In genomic region chr12:55385911-55386310, GRCh38 we compare ENCODE assay signal across 27 cellular contexts. TPM values are rescaled to one million over a fixed set of nuclear protein-coding genes. Genes with fewer than 3 reads are reported as not detected.
DNase-seq lines count a peak whose midpoint lies in the region; ATAC-seq, FAIRE-seq and TF ChIP-seq lines count a peak whose summit lies in the region.
"Had no signal": no experiment of that assay in that cellular context is flagged by ENCODE, and none has a peak within 500 bp of the region (broad histone marks: within the 10 kb centered on the region; RNA-seq: fewer than 3 reads in every experiment).

No MANE protein-coding gene starts in this region.

- H3K79me2 ChIP-seq in H1 (ENCODE audit: control insufficient read depth in 1 of 2, insufficient read depth in 2 of 2, low read length in 2 of 2) = no peaks in the 10 kb centered on the region

- no peak overlapping the region for H3K4ac ChIP-seq in H1 (replicated peaks; ENCODE audit: insufficient read length, low read depth, low read length)

- no peaks in the 10 kb centered on the region for H3K36me3 Mint-ChIP-seq in T-helper 17 cell (ENCODE audit: low read depth)
- H3K36me3 Mint-ChIP-seq: CD14-positive monocyte; CD8-positive, alpha-beta memory T cell had no signal

- H2BK5ac ChIP-seq in H1 (ENCODE audit: low read depth, low read length) = no peak overlapping the region

- H3K18ac ChIP-seq in H1 (ENCODE audit: extremely low read depth, low read length) = no peak overlapping the region

- H3K9ac ChIP-seq in H1 (replicated peaks in 1 of 4; ENCODE audit: extremely low read depth in 1 of 4, low read depth in 3 of 4, low read length in 3 of 4) = no peak overlapping the region
- H3K9ac ChIP-seq: KMS-11, SK-N-SH had no signal

- H4K8ac ChIP-seq in H1 (ENCODE audit: extremely low read depth, insufficient read depth, low read length) = no peak overlapping the region

- peak overlapping the region; percentile 98 for H2AFZ ChIP-seq in H1 (ENCODE audit: low read length)

- H3K27me3 ChIP-seq in H1 (replicated peaks in 1 of 4; ENCODE audit: control insufficient read depth in 3 of 4, extremely low read depth in 1 of 4, insufficient read depth in 3 of 4, low read length in 3 of 4) (peaks cover 0 to 1% (median 0%) of the 10 kb centered on the region in 4 experiments; a peak in 1 of 7 replicates), HAP-1 (ENCODE audit: low read depth) (no peaks in the 10 kb centered on the region)
- H3K27me3 ChIP-seq: BE2C had no signal

- H3K79me1 ChIP-seq in H1 (ENCODE audit: low read depth, low read length) = no peaks in the 10 kb centered on the region

- no peak overlapping the region for H3K4me3 Mint-ChIP-seq in T-helper 17 cell
- H3K4me3 Mint-ChIP-seq: CD14-positive monocyte; CD8-positive, alpha-beta memory T cell had no signal

- POLR2A ChIA-PET in A549 (lab: Yijun Ruan, JAX) (no interaction called here), H1 (lab: Charles Lee; ENCODE audit: partially characterized antibody) (no interaction called here)

- H3K27me3 Mint-ChIP-seq in T-helper 17 cell = peaks cover 18% of the 10 kb centered on the region

- no peak overlapping the region for H2BK120ac ChIP-seq in H1 (replicated peaks; ENCODE audit: low read depth, low read length)

- H2AK5ac ChIP-seq in H1 (ENCODE audit: low read depth, low read length) = no peak overlapping the region

- no peak overlapping the region for H3K4me2 ChIP-seq in A549
- no peak overlapping the region for H3K4me2 ChIP-seq in H1 (ENCODE audit: insufficient read depth in 1 of 2, low read depth in 2 of 2, low read length in 2 of 2)
- H3K4me2 ChIP-seq: KMS-11, SK-N-SH had no signal

- peak; percentile 39 to 53; a peak in 2 of 6 replicates for ATAC-seq in A549
- ATAC-seq in GM18858 (IDR thresholded peaks at IDR 0.05; ENCODE audit: unreplicated experiment) = no peak
- no peak for ATAC-seq in T-helper 17 cell

- TF ChIP-seq RAD21 in A549 (conservative IDR thresholded peaks at IDR 0.05 in 1 of 2, IDR thresholded peaks at IDR 0.05 in 1 of 2) (no peak), H1 (IDR thresholded peaks at IDR 0.05 in 1 of 2, conservative IDR thresholded peaks at IDR 0.05 in 1 of 2; ENCODE audit: low read depth in 2 of 2, low read length in 2 of 2) (no peak; a peak in 1 of 4 replicates)

- in situ Hi-C loops in KBM-7 (cut with MboI; ENCODE audit: low pct_unique_long_range_greater_than_20kb, low sequenced_read_pairs) = no loop called here
- in situ Hi-C loops in HAP-1 (cut with MboI; ENCODE audit: low sequenced_read_pairs) = no loop called here

- no peaks in the 10 kb centered on the region for H3K23me2 ChIP-seq in H1 (ENCODE audit: low read depth, low read length)

- TF ChIP-seq EP300 in A549 (IDR thresholded peaks at IDR 0.05) (no peak), H1 (IDR thresholded peaks at IDR 0.05; ENCODE audit: borderline replicate concordance in 1 of 2, low read depth in 2 of 2, low read length in 2 of 2) (no peak)

- no peak overlapping the region for H3K56ac ChIP-seq in H1 (replicated peaks; ENCODE audit: insufficient read length, low read depth, low read length)

- H3K27ac ChIP-seq in A549 (no peak overlapping the region), H1 (ENCODE audit: low read depth, low read length) (no peak overlapping the region)
- H3K27ac ChIP-seq: 22Rv1, KMS-11 had no signal

- H3K36me3 ChIP-seq in H1 (ENCODE audit: control insufficient read depth in 2 of 4, insufficient read depth in 4 of 4, low read length in 3 of 4) (no peaks in the 10 kb centered on the region), HAP-1 (replicated peaks) (no peaks in the 10 kb centered on the region)
- H3K36me3 ChIP-seq: BE2C had no signal

- no peak overlapping the region for H2BK20ac ChIP-seq in H1 (ENCODE audit: low read length)

- H4K91ac ChIP-seq in H1 (replicated peaks; ENCODE audit: insufficient read length, low read length) = no peak overlapping the region

- no peaks in the 10 kb centered on the region for H3K4me1 Mint-ChIP-seq in T-helper 17 cell
- H3K4me1 Mint-ChIP-seq: CD14-positive monocyte; CD8-positive, alpha-beta memory T cell had no signal

- no peak overlapping the region for H3K4me3 ChIP-seq in A549
- H3K4me3 ChIP-seq in H1 (ENCODE audit: extremely low read depth in 1 of 4, insufficient read depth in 2 of 4, low read depth in 3 of 4, low read length in 4 of 4) = no peak overlapping the region
- no peak overlapping the region for H3K4me3 ChIP-seq in HAP-1

- TF ChIP-seq CTCF in A549 (IDR thresholded peaks at IDR 0.05) (no peak), H1 (IDR thresholded peaks at IDR 0.05; ENCODE audit: control extremely low read depth in 1 of 3, insufficient read depth in 1 of 3, low read depth in 1 of 3, low read length in 3 of 3) (no peak)

- no peak for TF ChIP-seq POLR2A in A549 (IDR thresholded peaks at IDR 0.05; ENCODE audit: low read length)
- no peak for TF ChIP-seq POLR2A in H1 (IDR thresholded peaks at IDR 0.05; ENCODE audit: control extremely low read depth in 1 of 2, low read depth in 2 of 2, low read length in 2 of 2)

- no peak overlapping the region for H3K23ac ChIP-seq in H1 (ENCODE audit: insufficient read length)

- H3K14ac ChIP-seq in H1 (ENCODE audit: insufficient read length) = no peak overlapping the region

- no peak overlapping the region for H4K5ac ChIP-seq in H1 (ENCODE audit: insufficient read length, low read depth, low read length)

- no peak overlapping the region for H3K27ac Mint-ChIP-seq in T-helper 17 cell
- H3K27ac Mint-ChIP-seq: CD14-positive monocyte had no signal

- no peak overlapping the region for H2BK15ac ChIP-seq in H1 (ENCODE audit: low read length)

- no peaks in the 10 kb centered on the region for H3K4me1 ChIP-seq in A549
- peaks cover 0 to 5% (median 0%) of the 10 kb centered on the region in 4 experiments; a peak in 1 of 7 replicates for H3K4me1 ChIP-seq in H1 (replicated peaks in 1 of 4; ENCODE audit: control insufficient read depth in 3 of 4, insufficient read depth in 4 of 4, low read length in 3 of 4)
- H3K4me1 ChIP-seq in HAP-1 = no peaks in the 10 kb centered on the region
- H3K4me1 ChIP-seq: BE2C had no signal

- FAIRE-seq in A549 (lab: Jason Lieb, UNC) (no peak), H1 (lab: Jason Lieb, UNC) (no peak)
- FAIRE-seq: RCC 7860 had no signal

- DNase-seq in A549 (ENCODE audit: low read depth in 1 of 2, low spot score in 1 of 2) (no peak), KBM-7 (peak; percentile 29), H1 (ENCODE audit: low read depth in 1 of 2, low spot score in 2 of 2) (no peak), iPS-NIHi7 (ENCODE audit: extremely low spot score) (peak; percentile 34), HAP-1 (ENCODE audit: low spot score in 2 of 2) (no peak), T-helper 17 cell (no peak)
- no peak for DNase-seq in activated CD8-positive, alpha-beta memory T cell treated with anti-CD3 and anti-CD28 coated beads for 24 hours
- DNase-seq: ACHN; BE2C; Calu3; CD8-positive, alpha-beta memory T cell; DND-41; HCEC 1CT; MM.1S; NCI-H1417; NCI-H1694; NCI-H2029 treated with DMSO at 0.1 percent for 48 hours; NCI-H2171; NCI-H226; NCI-H510A; NCI-H69; SK-N-SH had no signal

- H3K9me3 ChIP-seq in A549 = no peaks in the 10 kb centered on the region
- no peaks in the 10 kb centered on the region for H3K9me3 ChIP-seq in H1 (ENCODE audit: insufficient read depth in 2 of 2, low read depth in 1 of 2, low read length in 1 of 2)
- no peaks in the 10 kb centered on the region for H3K9me3 ChIP-seq in HAP-1
- H3K9me3 ChIP-seq in T-helper 17 cell (ENCODE audit: control insufficient read depth, low read length, poor library complexity, severe bottlenecking) = no peaks in the 10 kb centered on the region
- H3K9me3 ChIP-seq: BE2C, SK-N-SH had no signal

- H2BK12ac ChIP-seq in H1 (ENCODE audit: low read depth, low read length) = no peak overlapping the region; the same call in 1 of the 2 replicates

- CTCF ChIA-PET in A549 (lab: Yijun Ruan, JAX) (interaction anchor here (1.2 kb wide), 1 partner anchor 17 kb away, joined by 3 read pairs; no protein-coding TSS in a partner anchor), H1 (lab: Charles Lee; ENCODE audit: partially characterized antibody) (interaction anchor here (0.6 kb wide), 1 partner anchor 11 kb away, joined by 3 read pairs; no protein-coding TSS in a partner anchor)

- H4K20me1 ChIP-seq in H1 (replicated peaks in 1 of 2; ENCODE audit: control insufficient read depth in 1 of 2, insufficient read depth in 2 of 2, low read length in 2 of 2) = no peaks in the 10 kb centered on the region

RNA-seq across cellular contexts. Expression of gene OR6C65, which starts 14.4 kb away (rescaled TPM):
- polyA plus RNA-seq in A549 (2011; rRNA removed) (not detected in 2 replicates), A549 (2017; fragmentation: RNase III; extraction: RNeasy Plus Mini Kit Qiagen cat#74134 plus additional on column Dnase treatment) (not detected in 3 replicates), H1 (2011; rRNA removed) (not detected in 2 replicates)
- not detected in 2 replicates for polyA plus RNA-seq in A549 (2012; cell fraction: cytosol; rRNA removed)
- not detected in 2 replicates for polyA plus RNA-seq in A549 (2012; cell fraction: nucleus; rRNA removed)
- not detected in 2 replicates for polyA minus RNA-seq in A549 (2011; rRNA and poly(A)+ RNA removed)
- total RNA-seq in H1 (2021; fragmentation: NEBNext Ultra II Directional; extraction: Animal tissue kit (Norgen Biotek cat#: 25700)) = not detected in 2 replicates
- polyA plus RNA-seq in H1 (2011; cell fraction: cytosol; rRNA removed) = not detected
- not detected for polyA plus RNA-seq in H1 (2011; cell fraction: nucleus; rRNA removed)
- polyA plus RNA-seq in H1 (2012, experiment 1 of 2) = not detected in 4 replicates
- polyA plus RNA-seq in H1 (2012, experiment 2 of 2) = not detected
- polyA plus RNA-seq in H1 (2013, experiment 1 of 2) = not detected
- not detected for polyA plus RNA-seq in H1 (2013, experiment 2 of 2)
- polyA minus RNA-seq in H1 (2011; rRNA and poly(A)+ RNA removed) = not detected in 2 replicates
- not detected for polyA minus RNA-seq in H1 (2011; cell fraction: cytosol; rRNA and poly(A)+ RNA removed)
- not detected for polyA minus RNA-seq in H1 (2011; cell fraction: nucleus; rRNA and poly(A)+ RNA removed)
- not detected for total RNA-seq in T-helper 17 cell
- total RNA-seq: Calu3; CD8-positive, alpha-beta memory T cell had no signal
- polyA plus RNA-seq: CD14-positive monocyte; CD8-positive, alpha-beta memory T cell; SK-N-SH had no signal

RNA-seq across cellular contexts. Expression of gene OR6C75, which starts 23.1 kb away (rescaled TPM):
- polyA plus RNA-seq in A549 (2011; rRNA removed) (not detected in 2 replicates), A549 (2017; fragmentation: RNase III; extraction: RNeasy Plus Mini Kit Qiagen cat#74134 plus additional on column Dnase treatment) (not detected in 3 replicates), H1 (2011; rRNA removed) (not detected in 2 replicates)
- not detected in 2 replicates for polyA plus RNA-seq in A549 (2012; cell fraction: cytosol; rRNA removed)
- not detected in 2 replicates for polyA plus RNA-seq in A549 (2012; cell fraction: nucleus; rRNA removed)
- polyA minus RNA-seq in A549 (2011; rRNA and poly(A)+ RNA removed) = not detected in 2 replicates
- total RNA-seq in H1 (2021; fragmentation: NEBNext Ultra II Directional; extraction: Animal tissue kit (Norgen Biotek cat#: 25700)) = not detected in 2 replicates
- not detected for polyA plus RNA-seq in H1 (2011; cell fraction: cytosol; rRNA removed)
- not detected for polyA plus RNA-seq in H1 (2011; cell fraction: nucleus; rRNA removed)
- polyA plus RNA-seq in H1 (2012, experiment 1 of 2) = not detected in 4 replicates
- not detected for polyA plus RNA-seq in H1 (2012, experiment 2 of 2)
- polyA plus RNA-seq in H1 (2013, experiment 1 of 2) = not detected
- not detected for polyA plus RNA-seq in H1 (2013, experiment 2 of 2)
- not detected in 2 replicates for polyA minus RNA-seq in H1 (2011; rRNA and poly(A)+ RNA removed)
- not detected for polyA minus RNA-seq in H1 (2011; cell fraction: cytosol; rRNA and poly(A)+ RNA removed)
- not detected for polyA minus RNA-seq in H1 (2011; cell fraction: nucleus; rRNA and poly(A)+ RNA removed)
- total RNA-seq in T-helper 17 cell = not detected
- total RNA-seq: Calu3; CD8-positive, alpha-beta memory T cell had no signal
- polyA plus RNA-seq: CD14-positive monocyte; CD8-positive, alpha-beta memory T cell; SK-N-SH had no signal

RNA-seq across cellular contexts. Expression of gene OR6C76, which starts 40.1 kb away (rescaled TPM):
- not detected in 2 replicates for polyA plus RNA-seq in A549 (2011; rRNA removed)
- not detected in 2 replicates for polyA plus RNA-seq in A549 (2012; cell fraction: cytosol; rRNA removed)
- not detected in 2 replicates for polyA plus RNA-seq in A549 (2012; cell fraction: nucleus; rRNA removed)
- polyA plus RNA-seq in A549 (2017; fragmentation: RNase III; extraction: RNeasy Plus Mini Kit Qiagen cat#74134 plus additional on column Dnase treatment) = not detected in 3 replicates
- not detected in 2 replicates for polyA minus RNA-seq in A549 (2011; rRNA and poly(A)+ RNA removed)
- total RNA-seq in H1 (2021; fragmentation: NEBNext Ultra II Directional; extraction: Animal tissue kit (Norgen Biotek cat#: 25700)) = not detected in 2 replicates
- not detected in 2 replicates for polyA plus RNA-seq in H1 (2011; rRNA removed)
- polyA plus RNA-seq in H1 (2011; cell fraction: cytosol; rRNA removed) = not detected
- polyA plus RNA-seq in H1 (2011; cell fraction: nucleus; rRNA removed) = not detected
- not detected in 4 replicates for polyA plus RNA-seq in H1 (2012, experiment 1 of 2)
- polyA plus RNA-seq in H1 (2012, experiment 2 of 2) = not detected
- polyA plus RNA-seq in H1 (2013, experiment 1 of 2) = not detected
- polyA plus RNA-seq in H1 (2013, experiment 2 of 2) = not detected
- not detected in 2 replicates for polyA minus RNA-seq in H1 (2011; rRNA and poly(A)+ RNA removed)
- not detected for polyA minus RNA-seq in H1 (2011; cell fraction: cytosol; rRNA and poly(A)+ RNA removed)
- polyA minus RNA-seq in H1 (2011; cell fraction: nucleus; rRNA and poly(A)+ RNA removed) = not detected
- total RNA-seq in T-helper 17 cell = not detected
- total RNA-seq: Calu3; CD8-positive, alpha-beta memory T cell had no signal
- polyA plus RNA-seq: CD14-positive monocyte; CD8-positive, alpha-beta memory T cell; SK-N-SH had no signal

RNA-seq across cellular contexts. Expression of gene OR6C3, which starts 55.4 kb away (rescaled TPM):
- not detected in 2 replicates for polyA plus RNA-seq in A549 (2011; rRNA removed)
- not detected in 2 replicates for polyA plus RNA-seq in A549 (2012; cell fraction: cytosol; rRNA removed)
- not detected in 2 replicates for polyA plus RNA-seq in A549 (2012; cell fraction: nucleus; rRNA removed)
- not detected in 3 replicates for polyA plus RNA-seq in A549 (2017; fragmentation: RNase III; extraction: RNeasy Plus Mini Kit Qiagen cat#74134 plus additional on column Dnase treatment)
- not detected in 2 replicates for polyA minus RNA-seq in A549 (2011; rRNA and poly(A)+ RNA removed)
- not detected in 2 replicates for total RNA-seq in H1 (2021; fragmentation: NEBNext Ultra II Directional; extraction: Animal tissue kit (Norgen Biotek cat#: 25700))
- polyA plus RNA-seq in H1 (2011; rRNA removed) = not detected in 2 replicates
- polyA plus RNA-seq in H1 (2011; cell fraction: cytosol; rRNA removed) = not detected
- not detected for polyA plus RNA-seq in H1 (2011; cell fraction: nucleus; rRNA removed)
- polyA plus RNA-seq in H1 (2012, experiment 1 of 2) = not detected in 4 replicates
- not detected for polyA plus RNA-seq in H1 (2012, experiment 2 of 2)
- not detected for polyA plus RNA-seq in H1 (2013, experiment 1 of 2)
- not detected for polyA plus RNA-seq in H1 (2013, experiment 2 of 2)
- not detected in 2 replicates for polyA minus RNA-seq in H1 (2011; rRNA and poly(A)+ RNA removed)
- not detected for polyA minus RNA-seq in H1 (2011; cell fraction: cytosol; rRNA and poly(A)+ RNA removed)
- not detected for polyA minus RNA-seq in H1 (2011; cell fraction: nucleus; rRNA and poly(A)+ RNA removed)
- total RNA-seq in T-helper 17 cell = not detected
- total RNA-seq: Calu3; CD8-positive, alpha-beta memory T cell had no signal
- polyA plus RNA-seq: CD14-positive monocyte; CD8-positive, alpha-beta memory T cell; SK-N-SH had no signal

RNA-seq across cellular contexts. Expression of gene OR6C2, which starts 58.0 kb away (rescaled TPM):
- polyA plus RNA-seq in A549 (2011; rRNA removed) (not detected in 2 replicates), A549 (2017; fragmentation: RNase III; extraction: RNeasy Plus Mini Kit Qiagen cat#74134 plus additional on column Dnase treatment) (not detected in 3 replicates), H1 (2011; rRNA removed) (not detected in 2 replicates)
- polyA plus RNA-seq in A549 (2012; cell fraction: cytosol; rRNA removed) = not detected in 2 replicates
- polyA plus RNA-seq in A549 (2012; cell fraction: nucleus; rRNA removed) = not detected in 2 replicates
- polyA minus RNA-seq in A549 (2011; rRNA and poly(A)+ RNA removed) = not detected in 2 replicates
- total RNA-seq in H1 (2021; fragmentation: NEBNext Ultra II Directional; extraction: Animal tissue kit (Norgen Biotek cat#: 25700)) = not detected in 2 replicates
- polyA plus RNA-seq in H1 (2011; cell fraction: cytosol; rRNA removed) = not detected
- not detected for polyA plus RNA-seq in H1 (2011; cell fraction: nucleus; rRNA removed)
- polyA plus RNA-seq in H1 (2012, experiment 1 of 2) = not detected in 4 replicates
- polyA plus RNA-seq in H1 (2012, experiment 2 of 2) = not detected
- not detected for polyA plus RNA-seq in H1 (2013, experiment 1 of 2)
- not detected for polyA plus RNA-seq in H1 (2013, experiment 2 of 2)
- not detected in 2 replicates for polyA minus RNA-seq in H1 (2011; rRNA and poly(A)+ RNA removed)
- not detected for polyA minus RNA-seq in H1 (2011; cell fraction: cytosol; rRNA and poly(A)+ RNA removed)
- not detected for polyA minus RNA-seq in H1 (2011; cell fraction: nucleus; rRNA and poly(A)+ RNA removed)
- not detected for total RNA-seq in T-helper 17 cell
- total RNA-seq: Calu3; CD8-positive, alpha-beta memory T cell had no signal
- polyA plus RNA-seq: CD8-positive, alpha-beta memory T cell; SK-N-SH had no signal

Comparison
In these comparisons a context has a peak if more than half of its experiments do, and no peak if none do; other contexts are left out.
1. ATAC-seq: peak in A549 (2 of 2); none in GM18858 (single experiment) and T-helper 17 cell (single experiment).
2. DNase-seq: peak in KBM-7 (single experiment) and iPS-NIHi7 (single experiment); none in A549 (0 of 2), H1 (0 of 2), HAP-1 (0 of 2), T-helper 17 cell (0 of 3) and activated CD8-positive, alpha-beta memory T cell treated with anti-CD3 and anti-CD28 coated beads for 24 hours (single experiment).